ENCODE assay signal across 18 cellular contexts in the genomic region with DNA sequence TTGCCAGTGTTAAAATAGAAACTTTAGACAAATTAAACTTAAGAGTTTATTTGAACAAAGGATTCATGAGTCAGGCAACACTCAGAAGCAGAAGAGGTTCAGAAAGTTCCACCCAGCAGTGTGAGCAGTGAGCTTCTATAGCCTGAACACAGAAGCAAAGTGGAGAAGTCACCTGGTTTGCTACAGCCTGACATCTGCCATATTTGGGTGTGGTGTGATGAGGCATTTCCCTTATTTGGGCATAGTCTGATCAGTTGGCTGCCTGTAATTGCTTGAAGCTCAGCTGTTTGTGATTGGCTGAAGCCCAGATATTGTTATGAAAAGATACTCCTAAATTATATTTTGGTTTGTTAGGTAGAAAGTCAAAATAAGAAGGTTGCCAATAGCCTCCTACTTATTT. TPM values are rescaled to one million over a fixed set of nuclear protein-coding genes. Genes with fewer than 3 reads are reported as not detected.
DNase-seq lines count a peak whose midpoint lies in the region; ATAC-seq, FAIRE-seq and TF ChIP-seq lines count a peak whose summit lies in the region.
"Had no signal": no experiment of that assay in that cellular context is flagged by ENCODE, and none has a peak within 500 bp of the region (broad histone marks: within the 10 kb centered on the region; RNA-seq: fewer than 3 reads in every experiment).

No MANE protein-coding gene starts in this region.

- H4K20me1 ChIP-seq in H1 (replicated peaks in 1 of 2; ENCODE audit: control insufficient read depth in 1 of 2, insufficient read depth in 2 of 2, low read length in 2 of 2): no peaks in the 10 kb centered on the region
- H4K20me1 ChIP-seq: BLaER1 treated with 17β-estradiol and CSF1 and Interleukin-3, amounts not matched to agents 10 nM and 100 nM had no signal

- no peak overlapping the region for H3K18ac ChIP-seq in H1 (ENCODE audit: extremely low read depth, low read length)

- H2BK120ac ChIP-seq in H1 (replicated peaks; ENCODE audit: low read depth, low read length): no peak overlapping the region

- no peaks in the 10 kb centered on the region for H3K9me3 Mint-ChIP-seq in activated CD8-positive, alpha-beta T cell treated with anti-CD3 and anti-CD28 coated beads, Interleukin-2, amount 10 ng/mL, durations not matched to agents 7 days and 5 days (ENCODE audit: insufficient read depth)

- no peak overlapping the region for H3K27ac Mint-ChIP-seq in activated CD8-positive, alpha-beta T cell treated with anti-CD3 and anti-CD28 coated beads, Interleukin-2, amount 10 ng/mL, durations not matched to agents 7 days and 5 days

- no peak overlapping the region for H2BK5ac ChIP-seq in H1 (ENCODE audit: low read depth, low read length)

- no peaks in the 10 kb centered on the region for H3K9me3 ChIP-seq in H1 (ENCODE audit: insufficient read depth in 2 of 2, low read depth in 1 of 2, low read length in 1 of 2)

- H3K4me1 Mint-ChIP-seq in activated CD8-positive, alpha-beta T cell treated with anti-CD3 and anti-CD28 coated beads, Interleukin-2, amount 10 ng/mL, durations not matched to agents 7 days and 5 days (ENCODE audit: low read depth): no peaks in the 10 kb centered on the region

- DNase-seq in DMS53 (lab: John Stamatoyannopoulos, UW) (peak; percentile 30), DMS53 treated with DMSO at 0.1 percent for 48 hours (lab: John Stamatoyannopoulos, UW; ENCODE audit: unreplicated experiment) (no peak), H1 (ENCODE audit: low read depth in 1 of 2, low spot score in 2 of 2) (no peak), NCI-H1048 (lab: John Stamatoyannopoulos, UW) (no peak), cerebellar nuclear complex (lab: John Stamatoyannopoulos, UW) (no peak)
- DNase-seq in Jurkat, Clone E6-1 (ENCODE audit: low read depth, low spot score): peak; percentile 10
- no peak for DNase-seq in activated CD8-positive, alpha-beta T cell treated with anti-CD3 and anti-CD28 coated beads, Interleukin-2, amount 10 ng/mL, durations not matched to agents 7 days and 5 days
- DNase-seq: DMS153, NCI-H146, NCI-H345, NCI-H69, SIG-M5, T-helper 2 cell had no signal

- peaks cover 0 to 1% (median 0%) of the 10 kb centered on the region in 4 experiments; a peak in 1 of 7 replicates for H3K27me3 ChIP-seq in H1 (replicated peaks in 1 of 4; ENCODE audit: control insufficient read depth in 3 of 4, extremely low read depth in 1 of 4, insufficient read depth in 3 of 4, low read length in 3 of 4)
- H3K27me3 ChIP-seq: BLaER1 treated with 17β-estradiol and CSF1 and Interleukin-3, amounts not matched to agents 10 nM and 100 nM had no signal

- no peak overlapping the region for H3K4me2 ChIP-seq in H1 (ENCODE audit: insufficient read depth in 1 of 2, low read depth in 2 of 2, low read length in 2 of 2)
- H3K4me2 ChIP-seq: BLaER1 treated with 17β-estradiol and CSF1 and Interleukin-3, amounts not matched to agents 10 nM and 100 nM had no signal

- no peak overlapping the region for H2AK5ac ChIP-seq in H1 (ENCODE audit: low read depth, low read length)

- H3K4me1 ChIP-seq in H1 (replicated peaks in 1 of 4; ENCODE audit: control insufficient read depth in 3 of 4, insufficient read depth in 4 of 4, low read length in 3 of 4): peaks cover 0 to 2% (median 0%) of the 10 kb centered on the region in 4 experiments; a peak in 1 of 7 replicates

- H3K36me3 ChIP-seq in H1 (ENCODE audit: control insufficient read depth in 2 of 4, insufficient read depth in 4 of 4, low read length in 3 of 4): no peaks in the 10 kb centered on the region
- H3K36me3 ChIP-seq: BLaER1 treated with 17β-estradiol and CSF1 and Interleukin-3, amounts not matched to agents 10 nM and 100 nM had no signal

- H4K8ac ChIP-seq in H1 (ENCODE audit: extremely low read depth, insufficient read depth, low read length): no peak overlapping the region

- no peaks in the 10 kb centered on the region for H3K27me3 Mint-ChIP-seq in activated CD8-positive, alpha-beta T cell treated with anti-CD3 and anti-CD28 coated beads, Interleukin-2, amount 10 ng/mL, durations not matched to agents 7 days and 5 days (ENCODE audit: low read depth)

- no peaks in the 10 kb centered on the region for H3K36me3 Mint-ChIP-seq in activated CD8-positive, alpha-beta T cell treated with anti-CD3 and anti-CD28 coated beads, Interleukin-2, amount 10 ng/mL, durations not matched to agents 7 days and 5 days (ENCODE audit: low read depth)

- no peaks in the 10 kb centered on the region for H3K79me1 ChIP-seq in H1 (ENCODE audit: low read depth, low read length)

- H3K14ac ChIP-seq in H1 (ENCODE audit: insufficient read length): no peak overlapping the region

- H3K4me3 ChIP-seq in Jurkat, Clone E6-1 (ENCODE audit: low read length): no peak overlapping the region
- H3K4me3 ChIP-seq in H1 (ENCODE audit: extremely low read depth in 1 of 4, insufficient read depth in 2 of 4, low read depth in 3 of 4, low read length in 4 of 4): no peak overlapping the region
- H3K4me3 ChIP-seq: BLaER1 treated with 17β-estradiol and CSF1 and Interleukin-3, amounts not matched to agents 10 nM and 100 nM had no signal

- no peak overlapping the region for H3K9ac ChIP-seq in H1 (replicated peaks in 1 of 4; ENCODE audit: extremely low read depth in 1 of 4, low read depth in 3 of 4, low read length in 3 of 4)
- H3K9ac ChIP-seq: BLaER1 treated with 17β-estradiol and CSF1 and Interleukin-3, amounts not matched to agents 10 nM and 100 nM had no signal

- H2BK12ac ChIP-seq in H1 (ENCODE audit: low read depth, low read length): no peak overlapping the region

- H3K79me2 ChIP-seq in H1 (ENCODE audit: control insufficient read depth in 1 of 2, insufficient read depth in 2 of 2, low read length in 2 of 2): no peaks in the 10 kb centered on the region

- no peak overlapping the region for H3K4me3 Mint-ChIP-seq in activated CD8-positive, alpha-beta T cell treated with anti-CD3 and anti-CD28 coated beads, Interleukin-2, amount 10 ng/mL, durations not matched to agents 7 days and 5 days

- CTCF ChIA-PET in H1 (lab: Charles Lee; ENCODE audit: partially characterized antibody): interaction anchor here (1.3 kb wide), 1 partner anchor 36 kb away, joined by 3 read pairs; no protein-coding TSS in a partner anchor
- CTCF ChIA-PET in activated CD8-positive, alpha-beta T cell treated with anti-CD3 and anti-CD28 coated beads, Interleukin-2, amount 10 ng/mL, durations not matched to agents 7 days and 5 days (lab: Charles Lee): no interaction called here

- H3K27ac ChIP-seq in H1 (ENCODE audit: low read depth, low read length): no peak overlapping the region
- H3K27ac ChIP-seq: BLaER1 treated with 17β-estradiol and CSF1 and Interleukin-3, amounts not matched to agents 10 nM and 100 nM had no signal

- no peak overlapping the region for H4K5ac ChIP-seq in H1 (ENCODE audit: insufficient read length, low read depth, low read length)

- POLR2A ChIA-PET in H1 (lab: Charles Lee; ENCODE audit: partially characterized antibody): no interaction called here
- POLR2A ChIA-PET in activated CD8-positive, alpha-beta T cell treated with anti-CD3 and anti-CD28 coated beads, Interleukin-2, amount 10 ng/mL, durations not matched to agents 7 days and 5 days (lab: Charles Lee): no interaction called here

- TF ChIP-seq EP300 in H1 (IDR thresholded peaks at IDR 0.05; ENCODE audit: borderline replicate concordance in 1 of 2, low read depth in 2 of 2, low read length in 2 of 2): no peak

- no peak overlapping the region for H2BK15ac ChIP-seq in H1 (ENCODE audit: low read length)

- no peak overlapping the region for H2AFZ ChIP-seq in H1 (ENCODE audit: low read length)

- TF ChIP-seq POLR2A in H1 (IDR thresholded peaks at IDR 0.05; ENCODE audit: control extremely low read depth in 1 of 2, low read depth in 2 of 2, low read length in 2 of 2): no peak

- no peak for TF ChIP-seq RAD21 in H1 (IDR thresholded peaks at IDR 0.05 in 1 of 2, conservative IDR thresholded peaks at IDR 0.05 in 1 of 2; ENCODE audit: low read depth in 2 of 2, low read length in 2 of 2)

- ATAC-seq in GM19468 (IDR thresholded peaks at IDR 0.05; ENCODE audit: extremely low read depth, unreplicated experiment): peak; percentile 36
- no peak for ATAC-seq in activated CD8-positive, alpha-beta T cell treated with anti-CD3 and anti-CD28 coated beads, Interleukin-2, amount 10 ng/mL, durations not matched to agents 7 days and 5 days

- no peak overlapping the region for H2BK20ac ChIP-seq in H1 (ENCODE audit: low read length)

- H4K91ac ChIP-seq in H1 (replicated peaks; ENCODE audit: insufficient read length, low read length): no peak overlapping the region

- H3K56ac ChIP-seq in H1 (replicated peaks; ENCODE audit: insufficient read length, low read depth, low read length): no peak overlapping the region

- H3K23me2 ChIP-seq in H1 (ENCODE audit: low read depth, low read length): no peaks in the 10 kb centered on the region

- no peak overlapping the region for H3K23ac ChIP-seq in H1 (ENCODE audit: insufficient read length)

- no peak for TF ChIP-seq CTCF in H1 (IDR thresholded peaks at IDR 0.05; ENCODE audit: control extremely low read depth in 1 of 3, insufficient read depth in 1 of 3, low read depth in 1 of 3, low read length in 3 of 3)

- H3K4ac ChIP-seq in H1 (replicated peaks; ENCODE audit: insufficient read length, low read depth, low read length): no peak overlapping the region

- no peak for FAIRE-seq in H1 (lab: Jason Lieb, UNC)
- FAIRE-seq: GM12892, RCC 7860 had no signal

TF ChIP-seq in H1, 55 proteins besides CTCF, POLR2A, EP300 and RAD21:
- TF ChIP-seq SRF (IDR thresholded peaks at IDR 0.05; ENCODE audit: low read depth, low read length) (peak; percentile 96), SIN3A (conservative IDR thresholded peaks at IDR 0.05 in 1 of 2, IDR thresholded peaks at IDR 0.05 in 1 of 2; ENCODE audit: low read depth in 1 of 2, low read length in 2 of 2) (no peak)

RNA-seq across cellular contexts. Expression of a gene that starts 39.1 kb away (rescaled TPM):
- not detected for polyA plus RNA-seq in Jurkat, Clone E6-1 (2012; ENCODE audit: insufficient read depth, insufficient read length)
- total RNA-seq in H1 (2021; fragmentation: NEBNext Ultra II Directional; extraction: Animal tissue kit (Norgen Biotek cat#: 25700)): 0.30 and 0.31 TPM in 2 replicates
- 0.13 and 0.24 TPM in 2 replicates for polyA plus RNA-seq in H1 (2011; rRNA removed)
- 0.18 TPM for polyA plus RNA-seq in H1 (2011; cell fraction: cytosol; rRNA removed)
- 0.29 TPM for polyA plus RNA-seq in H1 (2011; cell fraction: nucleus; rRNA removed)
- polyA plus RNA-seq in H1 (2012, experiment 1 of 2): 0.12 to 0.29 TPM (median 0.22 TPM) in 4 replicates
- polyA plus RNA-seq in H1 (2012, experiment 2 of 2): 0.09 TPM
- polyA plus RNA-seq in H1 (2013, experiment 1 of 2): 0.53 TPM
- 0.46 TPM for polyA plus RNA-seq in H1 (2013, experiment 2 of 2)
- polyA minus RNA-seq in H1 (2011; rRNA and poly(A)+ RNA removed): 0.09 and 0.39 TPM in 2 replicates
- not detected for polyA minus RNA-seq in H1 (2011; cell fraction: cytosol; rRNA and poly(A)+ RNA removed)
- polyA minus RNA-seq in H1 (2011; cell fraction: nucleus; rRNA and poly(A)+ RNA removed): 0.60 TPM
- total RNA-seq in activated CD8-positive, alpha-beta T cell treated with anti-CD3 and anti-CD28 coated beads, Interleukin-2, amount 10 ng/mL, durations not matched to agents 7 days and 5 days: not detected
- total RNA-seq: A172 had no signal

Comparison
In these comparisons a context has a peak if more than half of its experiments do, and no peak if none do; other contexts are left out.
1. DNase-seq: peak in DMS53 (single experiment) and Jurkat, Clone E6-1 (single experiment); none in DMS53 treated with DMSO at 0.1 percent for 48 hours (single experiment), H1 (0 of 2), activated CD8-positive, alpha-beta T cell treated with anti-CD3 and anti-CD28 coated beads, Interleukin-2, amount 10 ng/mL, durations not matched to agents 7 days and 5 days (single experiment), NCI-H1048 (single experiment) and cerebellar nuclear complex (0 of 2).